14 cellular contexts compared by ENCODE assay signal in the genomic region with DNA sequence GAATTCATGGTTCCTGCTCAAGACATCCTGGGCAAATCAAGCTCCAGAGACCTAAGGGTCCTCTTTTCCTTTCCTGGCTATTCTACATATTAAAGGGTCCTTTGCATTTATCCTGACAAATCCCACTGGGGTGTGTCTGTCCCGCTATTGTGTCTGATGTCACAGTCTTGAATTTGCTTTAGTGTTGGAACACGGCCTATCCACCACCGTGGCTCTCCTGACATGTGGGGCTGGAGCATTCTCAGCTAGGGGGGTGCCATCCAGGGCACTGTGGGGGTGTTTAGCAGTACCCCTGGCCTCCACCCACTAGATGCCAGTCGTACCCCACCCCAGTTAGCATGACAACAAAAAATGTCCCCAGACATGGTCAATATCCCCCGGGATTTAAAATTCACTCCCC.
"Had no signal": no experiment of that assay in that cellular context is flagged by ENCODE, and none has a peak within 500 bp of the region (broad histone marks: within the 10 kb centered on the region; RNA-seq: fewer than 3 reads in every experiment).

No MANE protein-coding gene starts in this region.

- H3K27ac Mint-ChIP-seq: activated T-helper 1 cell treated with anti-CD3 and anti-CD28 coated beads, Interleukin-12 subunit alpha, Interleukin-12 subunit beta, Interleukin-2, Interleukin-4 antibody, amounts not matched to agents 30 ng/mL and 10 ng/mL and 1 ng/mL, durations not matched to agents 14 hours and 24 hours and 36 hours had no signal

- H3K4me3 ChIP-seq: breast epithelium, right atrium auricular region, smooth muscle cell, upper lobe of left lung had no signal

- H3K27ac ChIP-seq: breast epithelium, neutrophil, right atrium auricular region, upper lobe of left lung had no signal

- H3K4me2 ChIP-seq: smooth muscle cell had no signal

- H3K36me3 ChIP-seq: breast epithelium, neutrophil, right atrium auricular region, upper lobe of left lung had no signal

- ATAC-seq: activated naive CD4-positive, alpha-beta T cell treated with anti-CD3 and anti-CD28 coated beads, Interleukin-2, amount 50 U/mL, for 72 hours had no signal

- H3K4me3 Mint-ChIP-seq: activated T-helper 1 cell treated with anti-CD3 and anti-CD28 coated beads, Interleukin-12 subunit alpha, Interleukin-12 subunit beta, Interleukin-2, Interleukin-4 antibody, amounts not matched to agents 30 ng/mL and 10 ng/mL and 1 ng/mL, durations not matched to agents 14 hours and 24 hours and 36 hours had no signal

- H3K9me3 ChIP-seq: breast epithelium, neutrophil, right atrium auricular region, upper lobe of left lung had no signal

- H3K27me3 ChIP-seq: right atrium auricular region, upper lobe of left lung had no signal

- DNase-seq: activated CD4-positive, alpha-beta T cell treated with anti-CD3 and anti-CD28 coated beads, Interleukin-2, amount 50 U/mL, for 48 hours; activated CD4-positive, CD25-positive, alpha-beta regulatory T cell; activated CD8-positive, alpha-beta memory T cell treated with anti-CD3 and anti-CD28 coated beads, Interleukin-2, amount 50 U/mL, for 4 hours; hippocampal formation; kidney glomerular epithelial cell; stimulated activated naive CD4-positive, alpha-beta T cell; T-helper 2 cell; upper lobe of left lung had no signal
